In the genomic region with DNA sequence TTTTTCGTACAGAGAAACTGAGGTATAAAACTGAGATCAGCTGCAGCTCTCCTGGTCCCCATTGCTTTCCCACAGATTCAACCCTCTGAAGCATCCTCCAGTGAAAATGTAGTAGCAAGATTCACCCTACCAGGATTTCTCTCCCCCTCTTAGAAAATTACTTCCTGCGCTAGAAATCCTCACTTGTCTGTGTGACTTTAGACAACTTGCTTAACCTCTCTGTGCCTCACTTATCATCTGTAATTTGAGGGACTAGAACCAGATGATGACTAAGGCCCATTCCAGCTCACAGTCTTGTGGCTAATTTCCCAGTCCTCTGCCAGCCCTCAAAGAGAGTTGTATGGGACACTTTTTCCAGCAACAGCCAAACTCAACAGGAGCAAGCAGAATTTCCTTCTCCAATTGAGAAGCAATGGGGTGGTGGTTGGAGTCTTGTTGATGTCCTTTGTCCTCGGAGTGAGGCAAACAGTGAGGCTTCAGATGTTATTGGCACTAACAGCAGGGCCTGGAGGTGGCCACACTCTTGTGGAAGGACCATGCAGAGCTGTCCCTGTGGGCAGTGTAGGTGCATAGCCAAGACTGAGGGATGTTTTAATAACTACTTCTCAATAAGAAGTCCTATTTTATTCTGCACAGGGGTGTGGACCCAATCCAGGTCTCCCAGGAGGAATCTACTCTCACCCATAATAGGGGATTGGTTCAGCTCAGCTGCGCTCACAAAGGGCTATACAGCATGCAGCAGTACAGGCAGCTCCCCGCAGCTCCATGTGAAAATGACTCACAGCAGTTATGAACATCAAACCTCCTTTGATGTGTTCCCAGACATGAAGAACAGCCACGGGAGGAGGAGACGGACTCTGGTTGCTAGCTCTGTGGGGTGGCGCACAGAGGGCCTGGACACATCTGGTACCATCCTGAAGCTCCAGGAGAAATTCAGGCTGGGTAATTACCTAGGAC, we compare ENCODE assay signal across 10 cellular contexts.
DNase-seq lines count a peak whose midpoint lies in the region; ATAC-seq and TF ChIP-seq lines count a peak whose summit lies in the region.
"Had no signal": no experiment of that assay in that cellular context is flagged by ENCODE, and none has a peak within 500 bp of the region (broad histone marks: within the 10 kb centered on the region; RNA-seq: fewer than 3 reads in every experiment).

No MANE protein-coding gene starts in this region.

- no peak for ATAC-seq in HG02798 (IDR thresholded peaks at IDR 0.05; ENCODE audit: poor library complexity, unreplicated experiment)
- ATAC-seq in GM18517 (IDR thresholded peaks at IDR 0.05; ENCODE audit: unreplicated experiment), result no peak
- ATAC-seq in HG03565 (IDR thresholded peaks at IDR 0.05; ENCODE audit: unreplicated experiment), result no peak

- no peak for TF ChIP-seq CTCF in OCI-LY7 (conservative IDR thresholded peaks at IDR 0.05; ENCODE audit: low read length)
- no peak for TF ChIP-seq CTCF in choroid plexus epithelial cell (conservative IDR thresholded peaks at IDR 0.05; ENCODE audit: low read depth, low read length)
- TF ChIP-seq CTCF in neural progenitor cell (IDR thresholded peaks at IDR 0.05), result no peak

- H3K4me2 ChIP-seq in BLaER1 treated with 17β-estradiol and CSF1 and Interleukin-3, amounts not matched to agents 10 nM and 100 nM, result peak overlapping the region in 8 of 11 experiments; percentile 62 to 85 (median 80); a peak in 15 of 22 replicates
- H3K4me2 ChIP-seq in OCI-LY7 (ENCODE audit: low read length) (peak overlapping the region; percentile 66; the same call in 1 of the 2 replicates), neural progenitor cell (no peak overlapping the region)

- no peaks in the 10 kb centered on the region for H3K9me3 Mint-ChIP-seq in neural progenitor cell
- H3K9me3 Mint-ChIP-seq: endodermal cell had no signal

- no TSS peak for BruUV-seq in OCI-LY7 (replicated peaks; lab: Mats Ljungman, UMichigan)

- POLR2A ChIA-PET in OCI-LY7 (lab: Charles Lee), result interaction anchor here (0.8 to 5.9 kb wide), 14 partner anchors 8 to 502 kb away, joined by 3 to 55 read pairs (median 4); no protein-coding TSS in a partner anchor

- H2AFZ ChIP-seq in OCI-LY7 (ENCODE audit: low read length), result peak overlapping the region; percentile 95; the same call in 1 of the 2 replicates
- no peak overlapping the region for H2AFZ ChIP-seq in neural progenitor cell (replicated peaks)

- peaks cover 0 to 25% (median 9%) of the 10 kb centered on the region in 11 experiments; a peak in 9 of 22 replicates for H3K27me3 ChIP-seq in BLaER1 treated with 17β-estradiol and CSF1 and Interleukin-3, amounts not matched to agents 10 nM and 100 nM
- no peaks in the 10 kb centered on the region for H3K27me3 ChIP-seq in neural progenitor cell

- no peak overlapping the region for H3K9ac ChIP-seq in BLaER1 treated with 17β-estradiol and CSF1 and Interleukin-3, amounts not matched to agents 10 nM and 100 nM
- H3K9ac ChIP-seq in neural progenitor cell, result no peak overlapping the region

- H3K4me3 Mint-ChIP-seq in neural progenitor cell, result no peak overlapping the region
- H3K4me3 Mint-ChIP-seq: endodermal cell had no signal

- no peaks in the 10 kb centered on the region for H3K36me3 ChIP-seq in BLaER1 treated with 17β-estradiol and CSF1 and Interleukin-3, amounts not matched to agents 10 nM and 100 nM
- H3K36me3 ChIP-seq in OCI-LY7 (ENCODE audit: insufficient read depth, low read length) (no peaks in the 10 kb centered on the region), neural progenitor cell (no peaks in the 10 kb centered on the region)

- no peak for DNase-seq in OCI-LY7 (ENCODE audit: low spot score)
- peak; percentile 92 for DNase-seq in choroid plexus epithelial cell (ENCODE audit: low read depth)
- DNase-seq in neural progenitor cell (ENCODE audit: low spot score), result no peak
- no peak for DNase-seq in NCI-H2196 (lab: John Stamatoyannopoulos, UW; ENCODE audit: unreplicated experiment)
- DNase-seq: endodermal cell, small intestine had no signal

- H3K9me2 ChIP-seq in OCI-LY7 (ENCODE audit: insufficient read depth, low read length), result no peaks in the 10 kb centered on the region

- no peaks in the 10 kb centered on the region for H4K20me1 ChIP-seq in BLaER1 treated with 17β-estradiol and CSF1 and Interleukin-3, amounts not matched to agents 10 nM and 100 nM
- H4K20me1 ChIP-seq in OCI-LY7 (ENCODE audit: insufficient read depth, low read length) (no peaks in the 10 kb centered on the region), neural progenitor cell (ENCODE audit: low read depth) (no peaks in the 10 kb centered on the region)

- H3K9me3 ChIP-seq in BLaER1 treated with 17β-estradiol and CSF1 and Interleukin-3, amounts not matched to agents 10 nM and 100 nM (replicated peaks in 1 of 11), result no peaks in the 10 kb centered on the region
- H3K9me3 ChIP-seq in OCI-LY7 (ENCODE audit: low read length), result no peaks in the 10 kb centered on the region
- no peaks in the 10 kb centered on the region for H3K9me3 ChIP-seq in neural progenitor cell (ENCODE audit: low read depth)

- no peaks in the 10 kb centered on the region for H3F3A ChIP-seq in neural progenitor cell (ENCODE audit: low read depth)

- H3K27ac Mint-ChIP-seq in neural progenitor cell, result peak overlapping the region; percentile 72
- H3K27ac Mint-ChIP-seq: endodermal cell had no signal

- H3K4me3 ChIP-seq in BLaER1 treated with 17β-estradiol and CSF1 and Interleukin-3, amounts not matched to agents 10 nM and 100 nM, result no peak overlapping the region
- no peak overlapping the region for H3K4me3 ChIP-seq in OCI-LY7 (ENCODE audit: low read depth, low read length, poor library complexity, severe bottlenecking)
- H3K4me3 ChIP-seq in choroid plexus epithelial cell (ENCODE audit: low read depth, low read length), result no peak overlapping the region
- no peak overlapping the region for H3K4me3 ChIP-seq in neural progenitor cell

- CTCF ChIA-PET in OCI-LY7 (lab: Charles Lee; ENCODE audit: unreplicated experiment), result interaction anchor here (0.7 to 5.0 kb wide), 10 partner anchors 14 to 201 kb away, joined by 3 to 80 read pairs (median 4); no protein-coding TSS in a partner anchor

- H3K4me1 ChIP-seq in BLaER1 treated with 17β-estradiol and CSF1 and Interleukin-3, amounts not matched to agents 10 nM and 100 nM, result peaks cover 0 to 85% (median 45%) of the 10 kb centered on the region in 10 experiments; a peak in 16 of 20 replicates
- H3K4me1 ChIP-seq in OCI-LY7 (ENCODE audit: insufficient read depth, low read length, poor library complexity, severe bottlenecking), result peaks cover 98% of the 10 kb centered on the region
- peaks cover 8% of the 10 kb centered on the region for H3K4me1 ChIP-seq in neural progenitor cell

- no peaks in the 10 kb centered on the region for H3K79me2 ChIP-seq in OCI-LY7 (ENCODE audit: insufficient read depth, low read depth, low read length)
- no peaks in the 10 kb centered on the region for H3K79me2 ChIP-seq in neural progenitor cell (ENCODE audit: low read depth)

- intact Hi-C loops in OCI-LY7 (cut with micrococcal nuclease; ENCODE audit: unreplicated experiment), result no loop called here

- peaks cover 46% of the 10 kb centered on the region for H3K4me1 Mint-ChIP-seq in neural progenitor cell

- peaks cover 2% of the 10 kb centered on the region for H3K27me3 Mint-ChIP-seq in neural progenitor cell (ENCODE audit: insufficient read depth, low read depth)

- no peak overlapping the region for H3K27ac ChIP-seq in BLaER1 treated with 17β-estradiol and CSF1 and Interleukin-3, amounts not matched to agents 10 nM and 100 nM
- H3K27ac ChIP-seq in OCI-LY7 (ENCODE audit: low read depth, low read length, poor library complexity, severe bottlenecking) (no peak overlapping the region), neural progenitor cell (no peak overlapping the region)

- no peaks in the 10 kb centered on the region for H3K36me3 Mint-ChIP-seq in neural progenitor cell
